In genomic region chr12:120239776-120240494, GRCh38 we compare ENCODE assay signal across 18 cellular contexts. TPM values are rescaled to one million over a fixed set of nuclear protein-coding genes. Genes with fewer than 3 reads are reported as not detected.
DNase-seq lines count a peak whose midpoint lies in the region; ATAC-seq, FAIRE-seq and TF ChIP-seq lines count a peak whose summit lies in the region.
"Had no signal": no experiment of that assay in that cellular context is flagged by ENCODE, and none has a peak within 500 bp of the region (broad histone marks: within the 10 kb centered on the region; RNA-seq: fewer than 3 reads in every experiment).

No MANE protein-coding gene starts in this region.

- TF ChIP-seq RAD21 in K562 (CRISPR knock-in tag; conservative IDR thresholded peaks at IDR 0.05 in 1 of 2, IDR thresholded peaks at IDR 0.05 in 1 of 2): no peak

- H3K27ac Mint-ChIP-seq in activated naive CD8-positive, alpha-beta T cell: peak overlapping the region; percentile 58
- H3K27ac Mint-ChIP-seq in activated naive CD8-positive, alpha-beta T cell treated with anti-CD3 and anti-CD28 coated beads, Interleukin-2, amount 50 U/mL, for 24 hours: no peak overlapping the region
- H3K27ac Mint-ChIP-seq: activated CD4-positive, alpha-beta memory T cell treated with anti-CD3 and anti-CD28 coated beads, Interleukin-2, amount 10 ng/mL, durations not matched to agents 7 days and 5 days; memory B cell had no signal

- TF ChIP-seq EP300 in K562 (IDR thresholded peaks at IDR 0.05; ENCODE audit: low read length): no peak
- no peak for TF ChIP-seq EP300 in tibial nerve (IDR thresholded peaks at IDR 0.05)

- in situ Hi-C loops in K562 (cut with MboI): no loop called here

- intact Hi-C loops in K562 (cut with micrococcal nuclease): no loop called here
- intact Hi-C loops in mucosa of descending colon (cut with DNase I, micrococcal nuclease): no loop called here

- no peak overlapping the region for H3K9ac ChIP-seq in K562 (ENCODE audit: insufficient read depth in 1 of 2, low read depth in 2 of 2, low read length in 2 of 2)

- H3K9me3 ChIP-seq in K562 (replicated peaks; ENCODE audit: control insufficient read depth, insufficient read depth, low read depth, low read length) (no peaks in the 10 kb centered on the region), mucosa of descending colon (no peaks in the 10 kb centered on the region), tibial nerve (no peaks in the 10 kb centered on the region)
- H3K9me3 ChIP-seq: body of pancreas, Caco-2, pancreas had no signal

- H3K9me1 ChIP-seq in K562 (ENCODE audit: control insufficient read depth, insufficient read depth, low read length): peaks cover 17% of the 10 kb centered on the region

- CTCF ChIA-PET in K562 (lab: Yijun Ruan, JAX; ENCODE audit: low intra/inter-chr PET ratio): no interaction called here

- no peaks in the 10 kb centered on the region for H3K9me3 Mint-ChIP-seq in activated naive CD8-positive, alpha-beta T cell (ENCODE audit: low read depth)
- H3K9me3 Mint-ChIP-seq in activated naive CD8-positive, alpha-beta T cell treated with anti-CD3 and anti-CD28 coated beads, Interleukin-2, amount 50 U/mL, for 24 hours: no peaks in the 10 kb centered on the region
- H3K9me3 Mint-ChIP-seq: activated CD4-positive, alpha-beta memory T cell treated with anti-CD3 and anti-CD28 coated beads, Interleukin-2, amount 10 ng/mL, durations not matched to agents 7 days and 5 days; memory B cell had no signal

- peaks cover 5% of the 10 kb centered on the region; the same call in 1 of the 3 replicates for H3K36me3 ChIP-seq in K562 (ENCODE audit: control insufficient read depth, insufficient read depth, low read length)
- H3K36me3 ChIP-seq in mucosa of descending colon (ENCODE audit: low read depth): no peaks in the 10 kb centered on the region
- no peaks in the 10 kb centered on the region for H3K36me3 ChIP-seq in tibial nerve
- H3K36me3 ChIP-seq: pancreas had no signal

- H3K27me3 Mint-ChIP-seq in activated naive CD8-positive, alpha-beta T cell: no peaks in the 10 kb centered on the region
- H3K27me3 Mint-ChIP-seq in activated naive CD8-positive, alpha-beta T cell treated with anti-CD3 and anti-CD28 coated beads, Interleukin-2, amount 50 U/mL, for 24 hours: no peaks in the 10 kb centered on the region
- H3K27me3 Mint-ChIP-seq: activated CD4-positive, alpha-beta memory T cell treated with anti-CD3 and anti-CD28 coated beads, Interleukin-2, amount 10 ng/mL, durations not matched to agents 7 days and 5 days had no signal

- TF ChIP-seq CTCF in K562 (IDR thresholded peaks at IDR 0.05 in 2 of 3, conservative IDR thresholded peaks at IDR 0.05 in 1 of 3; ENCODE audit: insufficient read depth in 2 of 3, low read depth in 1 of 3, low read length in 3 of 3) (no peak), mucosa of descending colon (IDR thresholded peaks at IDR 0.05) (no peak), tibial nerve (IDR thresholded peaks at IDR 0.05) (no peak)

- no peak for DNase-seq in activated naive CD8-positive, alpha-beta T cell treated with anti-CD3 and anti-CD28 coated beads, Interleukin-2, amount 50 U/mL, for 24 hours
- no peak for DNase-seq in K562 (ENCODE audit: extremely low read depth in 1 of 4, low spot score in 3 of 4)
- peak in 1 of 3 donors; percentile 40 for DNase-seq in mucosa of descending colon
- DNase-seq in tibial nerve (ENCODE audit: low spot score in 2 of 2): no peak
- DNase-seq: activated CD4-positive, alpha-beta memory T cell treated with anti-CD3 and anti-CD28 coated beads, Interleukin-2, amount 10 ng/mL, durations not matched to agents 7 days and 5 days; activated gamma-delta T cell; body of pancreas; Caco-2; HCEC 1CT; NCI-H1092 treated with DMSO at 0.1 percent for 48 hours had no signal

- H3K4me2 ChIP-seq in K562 (ENCODE audit: insufficient read depth, low read length): no peak overlapping the region

- no peak overlapping the region for H3K4me3 Mint-ChIP-seq in activated naive CD8-positive, alpha-beta T cell
- H3K4me3 Mint-ChIP-seq in activated naive CD8-positive, alpha-beta T cell treated with anti-CD3 and anti-CD28 coated beads, Interleukin-2, amount 50 U/mL, for 24 hours: no peak overlapping the region
- H3K4me3 Mint-ChIP-seq: activated CD4-positive, alpha-beta memory T cell treated with anti-CD3 and anti-CD28 coated beads, Interleukin-2, amount 10 ng/mL, durations not matched to agents 7 days and 5 days; memory B cell had no signal

- TF ChIP-seq POLR2A in K562 (conservative IDR thresholded peaks at IDR 0.05) (no peak), tibial nerve (IDR thresholded peaks at IDR 0.05) (no peak)

- no peak for ATAC-seq in activated naive CD8-positive, alpha-beta T cell treated with anti-CD3 and anti-CD28 coated beads, Interleukin-2, amount 50 U/mL, for 24 hours
- ATAC-seq in K562: no peak
- ATAC-seq in mucosa of descending colon: peak; percentile 70
- no peak for ATAC-seq in HG03095 (IDR thresholded peaks at IDR 0.05; ENCODE audit: unreplicated experiment)
- no peak for ATAC-seq in GM18868 (IDR thresholded peaks at IDR 0.05; ENCODE audit: unreplicated experiment)
- no peak for ATAC-seq in HG02763 (IDR thresholded peaks at IDR 0.05; ENCODE audit: unreplicated experiment)
- ATAC-seq: body of pancreas, pancreas had no signal

- H3K36me3 Mint-ChIP-seq in activated naive CD8-positive, alpha-beta T cell: no peaks in the 10 kb centered on the region
- H3K36me3 Mint-ChIP-seq in activated naive CD8-positive, alpha-beta T cell treated with anti-CD3 and anti-CD28 coated beads, Interleukin-2, amount 50 U/mL, for 24 hours (ENCODE audit: low read depth): no peaks in the 10 kb centered on the region
- H3K36me3 Mint-ChIP-seq: memory B cell had no signal

- no peak overlapping the region for H2AFZ ChIP-seq in K562 (ENCODE audit: low read depth, low read length)

- 72% methylated on average over 2 of the region's 2 CpGs for WGBS in K562 (ENCODE audit: insufficient coverage, low coverage, missing lambda C conversion rate)
- 94 to 95% methylated on average over 2 of the region's 2 CpGs for WGBS in tibial nerve, 2 donors

- no peak for FAIRE-seq in K562 (lab: Jason Lieb, UNC)
- FAIRE-seq: GM12892, pancreas had no signal

- peaks cover 74% of the 10 kb centered on the region for H3K4me1 Mint-ChIP-seq in activated naive CD8-positive, alpha-beta T cell (ENCODE audit: low read depth)
- peaks cover 65% of the 10 kb centered on the region for H3K4me1 Mint-ChIP-seq in activated naive CD8-positive, alpha-beta T cell treated with anti-CD3 and anti-CD28 coated beads, Interleukin-2, amount 50 U/mL, for 24 hours

- POLR2A ChIA-PET in K562 (lab: Yijun Ruan, JAX): interaction anchor here (0.6 to 7.1 kb wide), 7 partner anchors 9 to 179 kb away, joined by 3 to 63 read pairs (median 16); partner anchors contain the start of genes RNU4-1, RNU4-2 and RPLP0

- peaks cover 48% of the 10 kb centered on the region for H4K20me1 ChIP-seq in K562 (replicated peaks; ENCODE audit: control insufficient read depth, insufficient read depth, low read length)

- H3K27ac ChIP-seq in K562 (ENCODE audit: extremely low read depth, low read depth, low read length): no peak overlapping the region
- peak overlapping the region in 3 of 4 donors; percentile 73 to 98 (median 87) for H3K27ac ChIP-seq in tibial nerve
- H3K27ac ChIP-seq: body of pancreas, pancreas, SK-N-MC had no signal

- H3K4me1 ChIP-seq in K562 (replicated peaks in 1 of 2; ENCODE audit: control insufficient read depth in 2 of 2, insufficient read depth in 2 of 2, low read length in 2 of 2) (peaks cover 38% of the 10 kb centered on the region in 2 experiments), mucosa of descending colon (ENCODE audit: low read depth) (peaks cover 48% of the 10 kb centered on the region), tibial nerve (peaks cover 3 to 96% (median 85%) of the 10 kb centered on the region in 4 donors)

- peaks cover 30% of the 10 kb centered on the region for H3K79me2 ChIP-seq in K562 (ENCODE audit: control insufficient read depth, insufficient read depth, low read length)

- BruUV-seq in K562 (replicated peaks; lab: Mats Ljungman, UMichigan): no TSS peak

- no peaks in the 10 kb centered on the region for H3K27me3 ChIP-seq in K562 (ENCODE audit: control insufficient read depth in 2 of 2, insufficient read depth in 2 of 2, low read length in 2 of 2)
- H3K27me3 ChIP-seq in tibial nerve: no peaks in the 10 kb centered on the region
- H3K27me3 ChIP-seq: body of pancreas, pancreas had no signal

- no peak overlapping the region for H3K4me3 ChIP-seq in K562
- H3K4me3 ChIP-seq in mucosa of descending colon: no peak overlapping the region
- H3K4me3 ChIP-seq in tibial nerve: no peak overlapping the region
- H3K4me3 ChIP-seq: body of pancreas, pancreas, SK-N-MC had no signal

RNA-seq across cellular contexts. Expression of gene PXN, which starts 25.6 kb away (rescaled TPM):
- 70.6 and 142 TPM in 2 replicates for total RNA-seq in K562 (2011; cell fraction: chromatin; rRNA removed; ENCODE audit: low replicate concordance)
- total RNA-seq in K562 (2011; cell fraction: nucleolus; rRNA removed): 45.5 and 48.2 TPM in 2 replicates
- 51.8 and 52.7 TPM in 2 replicates for total RNA-seq in K562 (2011; cell fraction: nucleoplasm; rRNA removed)
- total RNA-seq in K562 (2014; rRNA removed) (18.6 and 22.7 TPM in 2 replicates), K562 (2014; rRNA removed; fragmentation: Illumina TruSeq; extraction: Trizol) (13.1 and 16.4 TPM in 2 replicates), K562 (2015; rRNA removed; fragmentation: Illumina TruSeq; extraction: Trizol) (13.5 and 14.2 TPM in 2 replicates), K562 (2021) (66.6 and 74.1 TPM in 2 replicates), mucosa of descending colon (100 to 1,000 TPM; 117 to 167 (median 146) TPM), tibial nerve (100 to 1,000 TPM; 217 to 428 (median 330) TPM)
- polyA plus RNA-seq in K562 (2011; rRNA removed) (28.6 and 44.1 TPM in 2 replicates), K562 (2014; fragmentation: Illumina TruSeq; extraction: Trizol) (64.7 and 71.8 TPM in 2 replicates), K562 (2014; fragmentation: Nextera tagmentation; extraction: Ambion mirVana) (1 to 10 TPM; 4.0 to 4.8 TPM), K562 (2014; rRNA removed) (40.7 and 42.2 TPM in 2 replicates)
- polyA plus RNA-seq in K562 (2011; cell fraction: cytosol; rRNA removed): 31.5 and 36.7 TPM in 2 replicates
- 43.4 and 76.1 TPM in 2 replicates for polyA plus RNA-seq in K562 (2011; cell fraction: nucleus; rRNA removed)
- 59.0 and 70.2 TPM in 2 replicates for polyA plus RNA-seq in K562 (2012)
- 19.9 and 22.3 TPM in 2 replicates for polyA minus RNA-seq in K562 (2011; rRNA and poly(A)+ RNA removed)
- polyA minus RNA-seq in K562 (2011; cell fraction: cytosol; rRNA and poly(A)+ RNA removed): 16.7 and 38.8 TPM in 2 replicates
- polyA minus RNA-seq in K562 (2011; cell fraction: nucleus; rRNA and poly(A)+ RNA removed): 12.4 and 19.8 TPM in 2 replicates

RNA-seq across cellular contexts. Expression of gene RPLP0, which starts 39.0 kb away (rescaled TPM):
- total RNA-seq in K562 (2011; cell fraction: chromatin; rRNA removed; ENCODE audit: low replicate concordance): 1,112 and 2,318 TPM in 2 replicates
- 2,659 and 3,037 TPM in 2 replicates for total RNA-seq in K562 (2011; cell fraction: nucleolus; rRNA removed)
- total RNA-seq in K562 (2011; cell fraction: nucleoplasm; rRNA removed): 2,953 and 5,147 TPM in 2 replicates
- total RNA-seq in K562 (2014; rRNA removed) (4,900 and 6,436 TPM in 2 replicates), K562 (2014; rRNA removed; fragmentation: Illumina TruSeq; extraction: Trizol) (3,191 and 3,833 TPM in 2 replicates), K562 (2015; rRNA removed; fragmentation: Illumina TruSeq; extraction: Trizol) (3,802 and 3,820 TPM in 2 replicates), K562 (2021) (3,845 and 4,075 TPM in 2 replicates), mucosa of descending colon (1,000 to 10,000 TPM; 1,175 to 1,810 (median 1,602) TPM), tibial nerve (1,000 to 10,000 TPM; 1,234 to 2,921 (median 1,418) TPM)
- polyA plus RNA-seq in K562 (2011; rRNA removed) (7,931 and 10,886 TPM in 2 replicates), K562 (2014; fragmentation: Illumina TruSeq; extraction: Trizol) (5,372 and 5,510 TPM in 2 replicates), K562 (2014; fragmentation: Nextera tagmentation; extraction: Ambion mirVana) (1,000 to 10,000 TPM; 6,875 to 7,674 TPM), K562 (2014; rRNA removed) (6,483 and 6,682 TPM in 2 replicates)
- 11,423 and 15,718 TPM in 2 replicates for polyA plus RNA-seq in K562 (2011; cell fraction: cytosol; rRNA removed)
- 3,653 and 4,979 TPM in 2 replicates for polyA plus RNA-seq in K562 (2011; cell fraction: nucleus; rRNA removed)
- 4,990 and 8,357 TPM in 2 replicates for polyA plus RNA-seq in K562 (2012)
- 5,001 and 5,431 TPM in 2 replicates for polyA minus RNA-seq in K562 (2011; rRNA and poly(A)+ RNA removed)
- polyA minus RNA-seq in K562 (2011; cell fraction: cytosol; rRNA and poly(A)+ RNA removed): 2,569 and 3,110 TPM in 2 replicates
- 738 and 1,257 TPM in 2 replicates for polyA minus RNA-seq in K562 (2011; cell fraction: nucleus; rRNA and poly(A)+ RNA removed)

RNA-seq across cellular contexts. Expression of gene GCN1, which starts 45.4 kb away (rescaled TPM):
- 689 and 1,391 TPM in 2 replicates for total RNA-seq in K562 (2011; cell fraction: chromatin; rRNA removed; ENCODE audit: low replicate concordance)
- total RNA-seq in K562 (2011; cell fraction: nucleolus; rRNA removed): 533 and 578 TPM in 2 replicates
- 336 and 477 TPM in 2 replicates for total RNA-seq in K562 (2011; cell fraction: nucleoplasm; rRNA removed)
- total RNA-seq in K562 (2014; rRNA removed) (96.4 and 124 TPM in 2 replicates), K562 (2014; rRNA removed; fragmentation: Illumina TruSeq; extraction: Trizol) (48.2 and 49.7 TPM in 2 replicates), K562 (2015; rRNA removed; fragmentation: Illumina TruSeq; extraction: Trizol) (51.5 and 54.4 TPM in 2 replicates), K562 (2021) (172 and 190 TPM in 2 replicates), mucosa of descending colon (100 to 1,000 TPM in 1 of 3 donors, 10 to 100 TPM in 2; 74.6 to 108 (median 76.7) TPM), tibial nerve (100 to 1,000 TPM in 2 of 4 donors, 10 to 100 TPM in 2; 44.6 to 138 (median 106) TPM)
- polyA plus RNA-seq in K562 (2011; rRNA removed) (51.7 and 78.4 TPM in 2 replicates), K562 (2014; fragmentation: Illumina TruSeq; extraction: Trizol) (81.4 and 108 TPM in 2 replicates), K562 (2014; fragmentation: Nextera tagmentation; extraction: Ambion mirVana) (10 to 100 TPM; 11.9 to 18.2 TPM), K562 (2014; rRNA removed) (78.4 and 94.0 TPM in 2 replicates)
- 52.9 and 58.6 TPM in 2 replicates for polyA plus RNA-seq in K562 (2011; cell fraction: cytosol; rRNA removed)
- 319 and 415 TPM in 2 replicates for polyA plus RNA-seq in K562 (2011; cell fraction: nucleus; rRNA removed)
- 82.4 and 85.4 TPM in 2 replicates for polyA plus RNA-seq in K562 (2012)
- polyA minus RNA-seq in K562 (2011; rRNA and poly(A)+ RNA removed): 168 and 179 TPM in 2 replicates
- 131 and 132 TPM in 2 replicates for polyA minus RNA-seq in K562 (2011; cell fraction: cytosol; rRNA and poly(A)+ RNA removed)
- 176 and 241 TPM in 2 replicates for polyA minus RNA-seq in K562 (2011; cell fraction: nucleus; rRNA and poly(A)+ RNA removed)

RNA-seq across cellular contexts. Expression of gene RNU4-2, which starts 51.8 kb away (rescaled TPM):
- total RNA-seq in K562 (2011; cell fraction: chromatin; rRNA removed; ENCODE audit: low replicate concordance): under 0.01 TPM in 2 replicates
- total RNA-seq in K562 (2011; cell fraction: nucleolus; rRNA removed): under 0.01 TPM in 2 replicates
- under 0.01 TPM in 2 replicates for total RNA-seq in K562 (2011; cell fraction: nucleoplasm; rRNA removed)
- total RNA-seq in K562 (2014; rRNA removed) (under 0.01 TPM in 2 replicates), K562 (2014; rRNA removed; fragmentation: Illumina TruSeq; extraction: Trizol) (25,223 and 25,496 TPM in 2 replicates), K562 (2015; rRNA removed; fragmentation: Illumina TruSeq; extraction: Trizol) (12,048 and 12,298 TPM in 2 replicates), K562 (2021) (3,537 and 4,682 TPM in 2 replicates), mucosa of descending colon (over 10,000 TPM in 2 of 3 donors, 1,000 to 10,000 TPM in 1; 4,682 to 17,144 (median 13,566) TPM), tibial nerve (under 1 TPM; under 0.01 TPM)
- polyA plus RNA-seq in K562 (2011; rRNA removed) (under 0.01 TPM in 1 of 2 replicates, not detected in the other), K562 (2014; fragmentation: Illumina TruSeq; extraction: Trizol) (not detected in 2 replicates), K562 (2014; fragmentation: Nextera tagmentation; extraction: Ambion mirVana) (not detected), K562 (2014; rRNA removed) (not detected in 2 replicates)
- under 0.01 TPM in 2 replicates for polyA plus RNA-seq in K562 (2011; cell fraction: cytosol; rRNA removed)
- under 0.01 TPM in 2 replicates for polyA plus RNA-seq in K562 (2011; cell fraction: nucleus; rRNA removed)
- polyA plus RNA-seq in K562 (2012): 413 TPM in 1 of 2 replicates, not detected in the other
- polyA minus RNA-seq in K562 (2011; rRNA and poly(A)+ RNA removed): 22,641 and 27,760 TPM in 2 replicates
- polyA minus RNA-seq in K562 (2011; cell fraction: cytosol; rRNA and poly(A)+ RNA removed): 52,716 and 68,347 TPM in 2 replicates
- under 0.01 TPM in 2 replicates for polyA minus RNA-seq in K562 (2011; cell fraction: nucleus; rRNA and poly(A)+ RNA removed)
- polyA plus RNA-seq: pancreas had no signal

RNA-seq across cellular contexts. Expression of gene RNU4-1, which starts 53.1 kb away (rescaled TPM):
- total RNA-seq in K562 (2011; cell fraction: chromatin; rRNA removed; ENCODE audit: low replicate concordance): under 0.01 TPM in 2 replicates
- under 0.01 TPM in 2 replicates for total RNA-seq in K562 (2011; cell fraction: nucleolus; rRNA removed)
- under 0.01 TPM in 2 replicates for total RNA-seq in K562 (2011; cell fraction: nucleoplasm; rRNA removed)
- total RNA-seq in K562 (2014; rRNA removed): under 0.01 TPM in 2 replicates
- 19,719 and 20,874 TPM in 2 replicates for total RNA-seq in K562 (2014; rRNA removed; fragmentation: Illumina TruSeq; extraction: Trizol)
- 10,612 and 10,827 TPM in 2 replicates for total RNA-seq in K562 (2015; rRNA removed; fragmentation: Illumina TruSeq; extraction: Trizol)
- 3,001 and 3,563 TPM in 2 replicates for total RNA-seq in K562 (2021)
- polyA plus RNA-seq in K562 (2011; rRNA removed): under 0.01 TPM in 2 replicates
- polyA plus RNA-seq in K562 (2011; cell fraction: cytosol; rRNA removed): under 0.01 TPM in 1 of 2 replicates, not detected in the other
- polyA plus RNA-seq in K562 (2011; cell fraction: nucleus; rRNA removed): under 0.01 TPM in 2 replicates
- polyA plus RNA-seq in K562 (2012): 195 TPM in 1 of 2 replicates, not detected in the other
- not detected in 2 replicates for polyA plus RNA-seq in K562 (2014; fragmentation: Illumina TruSeq; extraction: Trizol)
- polyA plus RNA-seq in K562 (2014; fragmentation: Nextera tagmentation; extraction: Ambion mirVana): not detected
- polyA plus RNA-seq in K562 (2014; rRNA removed): not detected in 2 replicates
- 15,789 and 16,657 TPM in 2 replicates for polyA minus RNA-seq in K562 (2011; rRNA and poly(A)+ RNA removed)
- polyA minus RNA-seq in K562 (2011; cell fraction: cytosol; rRNA and poly(A)+ RNA removed): 57,407 and 78,930 TPM in 2 replicates
- under 0.01 TPM in 2 replicates for polyA minus RNA-seq in K562 (2011; cell fraction: nucleus; rRNA and poly(A)+ RNA removed)
- 1,000 to 10,000 TPM; 2,217 to 4,015 (median 3,130) TPM for total RNA-seq in mucosa of descending colon
- under 1 TPM in 3 of 4 donors, not detected in 1; under 0.01 TPM for total RNA-seq in tibial nerve
- polyA plus RNA-seq: pancreas had no signal
